Comparison of ENCODE assay signal across 2 cellular contexts in genomic region chr12:88026196-88026595, GRCh38.
TF ChIP-seq lines count a peak whose summit lies in the region.

No MANE protein-coding gene starts in this region.

TF ChIP-seq in HepG2, 621 proteins besides CTCF, POLR2A, EP300 and RAD21:
- no peak for TF ChIP-seq HNRNPK (IDR thresholded peaks at IDR 0.05; ENCODE audit: low read depth, low read length, poor library complexity, severe bottlenecking)

TF ChIP-seq in H1, 55 proteins besides CTCF, POLR2A, EP300 and RAD21:
- TF ChIP-seq BACH1 (IDR thresholded peaks at IDR 0.05; ENCODE audit: low read length), result no peak
- no peak for TF ChIP-seq POLR2AphosphoS5 (IDR thresholded peaks at IDR 0.05; ENCODE audit: low read depth, low read length)
- TF ChIP-seq POU5F1 (IDR thresholded peaks at IDR 0.05; ENCODE audit: low read depth, low read length), result no peak
- TF ChIP-seq TEAD4 (IDR thresholded peaks at IDR 0.05; ENCODE audit: low read depth, low read length), result no peak
- TF ChIP-seq ZNF274 (IDR thresholded peaks at IDR 0.05; ENCODE audit: borderline replicate concordance, extremely low read depth, low read length), result no peak
- TF ChIP-seq SIRT6 (IDR thresholded peaks at IDR 0.05; ENCODE audit: low read length), result no peak
- no peak for TF ChIP-seq CEBPB (IDR thresholded peaks at IDR 0.05; ENCODE audit: low read depth, low read length)
- TF ChIP-seq NRF1 (IDR thresholded peaks at IDR 0.05; ENCODE audit: low read depth, low read length), result no peak
- TF ChIP-seq CBX8 (IDR thresholded peaks at IDR 0.05; ENCODE audit: borderline replicate concordance, low read depth, low read length), result no peak
- no peak for TF ChIP-seq BRCA1 (IDR thresholded peaks at IDR 0.05; ENCODE audit: low read depth, low read length)
